ENCODE assay signal across 10 cellular contexts in genomic region chr6:4664117-4664626, GRCh38.
DNase-seq lines count a peak whose midpoint lies in the region; ATAC-seq and TF ChIP-seq lines count a peak whose summit lies in the region.
"Had no signal": no experiment of that assay in that cellular context is flagged by ENCODE, and none has a peak within 500 bp of the region (broad histone marks: within the 10 kb centered on the region; RNA-seq: fewer than 3 reads in every experiment).

No MANE protein-coding gene starts in this region.

- TF ChIP-seq CTCF in HFF-Myc (IDR thresholded peaks at IDR 0.05; ENCODE audit: low read depth, low read length, missing control alignments) = no peak
- no peak for TF ChIP-seq CTCF in lower leg skin (IDR thresholded peaks at IDR 0.05)
- no peak for TF ChIP-seq CTCF in thoracic aorta (IDR thresholded peaks at IDR 0.05)

- no peak overlapping the region for H3K27ac Mint-ChIP-seq in activated CD8-positive, alpha-beta memory T cell treated with anti-CD3 and anti-CD28 coated beads, Interleukin-2, amount 10 ng/mL, durations not matched to agents 7 days and 5 days
- H3K27ac Mint-ChIP-seq: natural killer cell had no signal

- H3K4me3 ChIP-seq in HFF-Myc (replicated peaks; ENCODE audit: low read depth, low read length) = no peak overlapping the region
- no peak overlapping the region for H3K4me3 ChIP-seq in lower leg skin (ENCODE audit: low read depth, poor library complexity, severe bottlenecking)
- H3K4me3 ChIP-seq in thoracic aorta = no peak overlapping the region

- CTCF ChIA-PET in activated CD8-positive, alpha-beta memory T cell treated with anti-CD3 and anti-CD28 coated beads, Interleukin-2, amount 10 ng/mL, durations not matched to agents 7 days and 5 days (lab: Charles Lee) = no interaction called here

- peak overlapping the region; percentile 59 to 70 for H3K27ac ChIP-seq in thoracic aorta

- H3K9me3 Mint-ChIP-seq in activated CD8-positive, alpha-beta memory T cell treated with anti-CD3 and anti-CD28 coated beads, Interleukin-2, amount 10 ng/mL, durations not matched to agents 7 days and 5 days (ENCODE audit: low read depth) = no peaks in the 10 kb centered on the region
- H3K9me3 Mint-ChIP-seq: natural killer cell had no signal

- H3K36me3 ChIP-seq in thoracic aorta = no peaks in the 10 kb centered on the region

- no peaks in the 10 kb centered on the region for H3K36me3 Mint-ChIP-seq in activated CD8-positive, alpha-beta memory T cell treated with anti-CD3 and anti-CD28 coated beads, Interleukin-2, amount 10 ng/mL, durations not matched to agents 7 days and 5 days
- H3K36me3 Mint-ChIP-seq: natural killer cell had no signal

- peaks cover 5% of the 10 kb centered on the region for H3K27me3 Mint-ChIP-seq in activated CD8-positive, alpha-beta memory T cell treated with anti-CD3 and anti-CD28 coated beads, Interleukin-2, amount 10 ng/mL, durations not matched to agents 7 days and 5 days

- no peaks in the 10 kb centered on the region for H3K9me3 ChIP-seq in thoracic aorta

- DNase-seq in HFF-Myc (ENCODE audit: extremely low read depth, low read depth) = peak; percentile 51
- peak; percentile 16 for DNase-seq in ecto neural progenitor cell (ENCODE audit: low spot score)
- peak; percentile 74 to 94 for DNase-seq in lower leg skin (ENCODE audit: low spot score in 2 of 2)
- DNase-seq in thoracic aorta (ENCODE audit: low spot score) = peak; percentile 68
- no peak for DNase-seq in SHP77 (lab: John Stamatoyannopoulos, UW)
- no peak for DNase-seq in activated CD8-positive, alpha-beta memory T cell treated with anti-CD3 and anti-CD28 coated beads, Interleukin-2, amount 10 ng/mL, durations not matched to agents 7 days and 5 days
- DNase-seq: natural killer cell, NCI-H2029 treated with DMSO at 0.1 percent for 48 hours had no signal

- intact Hi-C loops in lower leg skin (cut with DNase I; ENCODE audit: low total_unique reads) = no loop called here

- H3K4me1 ChIP-seq in thoracic aorta (ENCODE audit: control insufficient read depth in 1 of 2, low read depth in 2 of 2) = peaks cover 9 to 27% of the 10 kb centered on the region in 2 donors

- H3K4me3 Mint-ChIP-seq in activated CD8-positive, alpha-beta memory T cell treated with anti-CD3 and anti-CD28 coated beads, Interleukin-2, amount 10 ng/mL, durations not matched to agents 7 days and 5 days = no peak overlapping the region
- H3K4me3 Mint-ChIP-seq: natural killer cell had no signal

- no peaks in the 10 kb centered on the region for H3K27me3 ChIP-seq in thoracic aorta (replicated peaks; ENCODE audit: insufficient read depth)

- TF ChIP-seq POLR2A in lower leg skin (IDR thresholded peaks at IDR 0.05) = no peak

- ATAC-seq in thoracic aorta (ENCODE audit: insufficient number of reproducible peaks, low FRiP score, low read depth) (peak; percentile 96), GM19467 (IDR thresholded peaks at IDR 0.05; ENCODE audit: unreplicated experiment) (no peak), GM18870 (IDR thresholded peaks at IDR 0.05; ENCODE audit: unreplicated experiment) (no peak)
- no peak for ATAC-seq in activated CD8-positive, alpha-beta memory T cell treated with anti-CD3 and anti-CD28 coated beads, Interleukin-2, amount 10 ng/mL, durations not matched to agents 7 days and 5 days
- ATAC-seq: natural killer cell had no signal

- no peaks in the 10 kb centered on the region for H3K4me1 Mint-ChIP-seq in activated CD8-positive, alpha-beta memory T cell treated with anti-CD3 and anti-CD28 coated beads, Interleukin-2, amount 10 ng/mL, durations not matched to agents 7 days and 5 days
- H3K4me1 Mint-ChIP-seq: natural killer cell had no signal

- WGBS in lower leg skin, 2 donors = 42 to 53% methylated on average over 7 of the region's 7 CpGs

Comparison
In these comparisons a context has a peak if more than half of its experiments do, and no peak if none do; other contexts are left out.
1. DNase-seq: peak in HFF-Myc (single experiment), ecto neural progenitor cell (single experiment), lower leg skin (2 of 2) and thoracic aorta (single experiment); none in SHP77 (0 of 2) and activated CD8-positive, alpha-beta memory T cell treated with anti-CD3 and anti-CD28 coated beads, Interleukin-2, amount 10 ng/mL, durations not matched to agents 7 days and 5 days (single experiment).